ENCODE assay signal across 8 cellular contexts in genomic region chr19:45645631-45646344, GRCh38. TPM values are rescaled to one million over a fixed set of nuclear protein-coding genes. Genes with fewer than 3 reads are reported as not detected.
DNase-seq lines count a peak whose midpoint lies in the region; ATAC-seq and TF ChIP-seq lines count a peak whose summit lies in the region.

No MANE protein-coding gene starts in this region.

- H3K4me1 Mint-ChIP-seq in activated CD4-positive, alpha-beta T cell treated with anti-CD3 and anti-CD28 coated beads, Interleukin-2, amount 10 ng/mL, durations not matched to agents 7 days and 5 days: peaks cover 38% of the 10 kb centered on the region

- peaks cover 3% of the 10 kb centered on the region for H3K27me3 Mint-ChIP-seq in activated CD4-positive, alpha-beta T cell treated with anti-CD3 and anti-CD28 coated beads, Interleukin-2, amount 10 ng/mL, durations not matched to agents 7 days and 5 days

- peak overlapping the region in 1 of 2 donors; percentile 41 for H3K27ac ChIP-seq in coronary artery

- H3K27ac Mint-ChIP-seq in activated CD4-positive, alpha-beta T cell treated with anti-CD3 and anti-CD28 coated beads, Interleukin-2, amount 10 ng/mL, durations not matched to agents 7 days and 5 days: peak overlapping the region; percentile 84

- POLR2A ChIA-PET in activated CD4-positive, alpha-beta T cell treated with anti-CD3 and anti-CD28 coated beads, Interleukin-2, amount 10 ng/mL, durations not matched to agents 7 days and 5 days (lab: Charles Lee): interaction anchor here (0.7 kb wide), 1 partner anchor 1029 kb away, joined by 3 read pairs; no protein-coding TSS in a partner anchor

- H3K4me3 ChIP-seq in coronary artery: peak overlapping the region; percentile 67

- H3K4me3 Mint-ChIP-seq in activated CD4-positive, alpha-beta T cell treated with anti-CD3 and anti-CD28 coated beads, Interleukin-2, amount 10 ng/mL, durations not matched to agents 7 days and 5 days: peak overlapping the region; percentile 82

- CTCF ChIA-PET in activated CD4-positive, alpha-beta T cell treated with anti-CD3 and anti-CD28 coated beads, Interleukin-2, amount 10 ng/mL, durations not matched to agents 7 days and 5 days (lab: Charles Lee): interaction anchor here (0.6 to 1.7 kb wide), 13 partner anchors 22 to 207 kb away, joined by 3 to 6 read pairs (median 3); partner anchors contain the start of genes GIPR and QPCTL

- peak; percentile 24 for ATAC-seq in HG02623 (IDR thresholded peaks at IDR 0.05; ENCODE audit: unreplicated experiment)

- peak; percentile 80 for DNase-seq in DMS153 (lab: John Stamatoyannopoulos, UW)
- DNase-seq in NCI-H446 (lab: John Stamatoyannopoulos, UW): peak; percentile 97
- peak; percentile 89 for DNase-seq in activated CD4-positive, alpha-beta T cell treated with anti-CD3 and anti-CD28 coated beads, Interleukin-2, amount 10 ng/mL, durations not matched to agents 7 days and 5 days
- DNase-seq in coronary artery (ENCODE audit: low spot score): no peak
- DNase-seq in left kidney (ENCODE audit: low read depth, low spot score): peak; percentile 93
- DNase-seq in stimulated activated CD4-positive, alpha-beta T cell treated with anti-CD3 and anti-CD28 coated beads, Interleukin-2, amount 100 ng/mL, for 24 hours: peak; percentile 83 to 84
- no peak for DNase-seq in NCI-H1048 (lab: John Stamatoyannopoulos, UW)

- peaks cover 5% of the 10 kb centered on the region for H3K36me3 Mint-ChIP-seq in activated CD4-positive, alpha-beta T cell treated with anti-CD3 and anti-CD28 coated beads, Interleukin-2, amount 10 ng/mL, durations not matched to agents 7 days and 5 days (ENCODE audit: low read depth)

- no peak for TF ChIP-seq CTCF in coronary artery (IDR thresholded peaks at IDR 0.05)

- H3K9me3 Mint-ChIP-seq in activated CD4-positive, alpha-beta T cell treated with anti-CD3 and anti-CD28 coated beads, Interleukin-2, amount 10 ng/mL, durations not matched to agents 7 days and 5 days: no peaks in the 10 kb centered on the region

RNA-seq across cellular contexts. Expression of gene EML2, which starts 6.6 kb away (rescaled TPM):
- total RNA-seq in activated CD4-positive, alpha-beta T cell treated with anti-CD3 and anti-CD28 coated beads, Interleukin-2, amount 10 ng/mL, durations not matched to agents 7 days and 5 days: 10 to 100 TPM; 80.7 to 87.3 TPM

RNA-seq across cellular contexts. Expression of gene GIPR, which starts 22.2 kb away (rescaled TPM):
- total RNA-seq in activated CD4-positive, alpha-beta T cell treated with anti-CD3 and anti-CD28 coated beads, Interleukin-2, amount 10 ng/mL, durations not matched to agents 7 days and 5 days: 1 to 10 TPM; 1.3 to 1.4 TPM

RNA-seq across cellular contexts. Expression of gene GPR4, which starts 43.8 kb away (rescaled TPM):
- total RNA-seq in activated CD4-positive, alpha-beta T cell treated with anti-CD3 and anti-CD28 coated beads, Interleukin-2, amount 10 ng/mL, durations not matched to agents 7 days and 5 days: not detected

RNA-seq across cellular contexts. Expression of gene SNRPD2, which starts 46.0 kb away (rescaled TPM):
- 100 to 1,000 TPM; 485 to 566 TPM for total RNA-seq in activated CD4-positive, alpha-beta T cell treated with anti-CD3 and anti-CD28 coated beads, Interleukin-2, amount 10 ng/mL, durations not matched to agents 7 days and 5 days

RNA-seq across cellular contexts. Expression of gene QPCTL, which starts 46.7 kb away (rescaled TPM):
- 1 to 10 TPM; 6.1 to 7.3 TPM for total RNA-seq in activated CD4-positive, alpha-beta T cell treated with anti-CD3 and anti-CD28 coated beads, Interleukin-2, amount 10 ng/mL, durations not matched to agents 7 days and 5 days

Comparison
In these comparisons a context has a peak if more than half of its experiments do, and no peak if none do; other contexts are left out.
1. DNase-seq: peak in DMS153 (single experiment), NCI-H446 (2 of 2), activated CD4-positive, alpha-beta T cell treated with anti-CD3 and anti-CD28 coated beads, Interleukin-2, amount 10 ng/mL, durations not matched to agents 7 days and 5 days (single experiment), left kidney (single experiment) and stimulated activated CD4-positive, alpha-beta T cell treated with anti-CD3 and anti-CD28 coated beads, Interleukin-2, amount 100 ng/mL, for 24 hours (2 of 2); none in coronary artery (single experiment) and NCI-H1048 (single experiment).